In the genomic region with DNA sequence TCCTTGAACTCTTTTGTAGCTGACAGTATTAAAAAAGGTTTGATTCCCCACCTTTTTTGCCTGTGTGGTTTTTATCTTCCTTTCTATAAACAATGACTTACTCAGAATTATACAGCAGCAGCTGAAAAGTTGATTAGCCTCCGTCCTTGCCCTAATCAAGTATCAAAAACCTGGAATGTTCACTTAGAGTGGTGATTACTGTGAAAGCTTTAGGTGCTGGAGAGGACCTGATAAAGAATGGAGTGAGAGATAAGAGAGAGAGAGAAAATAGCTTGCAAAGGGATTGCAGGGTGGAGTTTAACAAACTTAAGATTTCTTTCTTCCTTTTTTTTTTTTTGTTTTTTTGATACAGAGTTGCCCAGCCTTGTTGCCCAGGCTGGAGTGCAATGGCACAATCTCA, we compare ENCODE assay signal across 1 cellular context.
TF ChIP-seq lines count a peak whose summit lies in the region.

No MANE protein-coding gene starts in this region.

TF ChIP-seq in K562, 482 proteins besides CTCF, POLR2A, EP300 and RAD21 (continued from another document and continues in another):
- TF ChIP-seq, protein P1, sequence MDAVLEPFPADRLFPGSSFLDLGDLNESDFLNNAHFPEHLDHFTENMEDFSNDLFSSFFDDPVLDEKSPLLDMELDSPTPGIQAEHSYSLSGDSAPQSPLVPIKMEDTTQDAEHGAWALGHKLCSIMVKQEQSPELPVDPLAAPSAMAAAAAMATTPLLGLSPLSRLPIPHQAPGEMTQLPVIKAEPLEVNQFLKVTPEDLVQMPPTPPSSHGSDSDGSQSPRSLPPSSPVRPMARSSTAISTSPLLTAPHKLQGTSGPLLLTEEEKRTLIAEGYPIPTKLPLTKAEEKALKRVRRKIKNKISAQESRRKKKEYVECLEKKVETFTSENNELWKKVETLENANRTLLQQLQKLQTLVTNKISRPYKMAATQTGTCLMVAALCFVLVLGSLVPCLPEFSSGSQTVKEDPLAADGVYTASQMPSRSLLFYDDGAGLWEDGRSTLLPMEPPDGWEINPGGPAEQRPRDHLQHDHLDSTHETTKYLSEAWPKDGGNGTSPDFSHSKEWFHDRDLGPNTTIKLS (IDR thresholded peaks at IDR 0.05; ENCODE audit: borderline replicate concordance, low read depth) = no peak
- TF ChIP-seq NUFIP1 (IDR thresholded peaks at IDR 0.05; ENCODE audit: partially characterized antibody) (no peak), POLR2AphosphoS2 (IDR thresholded peaks at IDR 0.05; ENCODE audit: low read length) (no peak), DMBX1 (CRISPR knock-in tag; IDR thresholded peaks at IDR 0.05; ENCODE audit: borderline replicate concordance) (peak; percentile 68; the same call in 1 of the 2 replicates), MEIS2 (IDR thresholded peaks at IDR 0.05; ENCODE audit: partially characterized antibody) (peak; percentile 45), NR2C1 (IDR thresholded peaks at IDR 0.05) (no peak), NR2C1 (tag; IDR thresholded peaks at IDR 0.05) (no peak), BCOR (IDR thresholded peaks at IDR 0.05) (peak; percentile 82), ZKSCAN8 (CRISPR knock-in tag; IDR thresholded peaks at IDR 0.05) (no peak), OTX1 (CRISPR knock-in tag; IDR thresholded peaks at IDR 0.05) (no peak), MAZ (CRISPR knock-in tag; conservative IDR thresholded peaks at IDR 0.05 in 1 of 2, IDR thresholded peaks at IDR 0.05 in 1 of 2) (no peak), NFATC3 (IDR thresholded peaks at IDR 0.05) (no peak), SNRNP70 (optimal IDR thresholded peaks at IDR 0.05; ENCODE audit: low read depth, low read length) (no peak), KDM1A (IDR thresholded peaks at IDR 0.05) (peak; percentile 93 to 95), HEY1 (CRISPR knock-in tag; IDR thresholded peaks at IDR 0.05; ENCODE audit: borderline replicate concordance) (no peak), MCM7 (IDR thresholded peaks at IDR 0.05) (no peak), ZNF76 (CRISPR knock-in tag; IDR thresholded peaks at IDR 0.05; ENCODE audit: borderline replicate concordance) (no peak), ARNT (IDR thresholded peaks at IDR 0.05) (no peak), GTF2F1 (IDR thresholded peaks at IDR 0.05; ENCODE audit: low read depth, low read length) (no peak), NCOR1 (IDR thresholded peaks at IDR 0.05) (peak; percentile 86), RBM22 (IDR thresholded peaks at IDR 0.05; ENCODE audit: low read depth, low read length, poor library complexity, severe bottlenecking) (no peak), POLR2AphosphoS5 (IDR thresholded peaks at IDR 0.05; ENCODE audit: control insufficient read depth, insufficient read depth, low read depth, low read length) (peak; percentile 83), SPI1 (IDR thresholded peaks at IDR 0.05; ENCODE audit: borderline replicate concordance, low read depth, low read length) (no peak), MCM2 (IDR thresholded peaks at IDR 0.05; ENCODE audit: low read depth) (no peak), ZC3H4 (CRISPR knock-in tag; IDR thresholded peaks at IDR 0.05; ENCODE audit: borderline replicate concordance) (no peak), GABPA (tag; conservative IDR thresholded peaks at IDR 0.05; ENCODE audit: low read depth) (no peak), HNRNPL (IDR thresholded peaks at IDR 0.05; ENCODE audit: low read depth, low read length) (no peak), TAF1 (IDR thresholded peaks at IDR 0.05; ENCODE audit: control insufficient read depth, extremely low read depth, insufficient read depth, low read length, severe bottlenecking) (no peak), ZFP1 (CRISPR knock-in tag; IDR thresholded peaks at IDR 0.05) (no peak), TAF9B (IDR thresholded peaks at IDR 0.05; ENCODE audit: partially characterized antibody) (no peak), SIN3A (IDR thresholded peaks at IDR 0.05; ENCODE audit: borderline replicate concordance in 2 of 2, control insufficient read depth in 1 of 2, low read depth in 2 of 2, low read length in 2 of 2) (no peak), KDM5B (IDR thresholded peaks at IDR 0.05; ENCODE audit: insufficient replicate concordance, low read depth, low read length) (no peak), RBM39 (optimal IDR thresholded peaks at IDR 0.05; ENCODE audit: low read depth, low read length) (no peak), HCFC1 (IDR thresholded peaks at IDR 0.05; ENCODE audit: low read depth, low read length) (no peak), TFAM (CRISPR knock-in tag; conservative IDR thresholded peaks at IDR 0.05) (no peak), SIN3B (IDR thresholded peaks at IDR 0.05; ENCODE audit: low read depth) (no peak), MCM5 (IDR thresholded peaks at IDR 0.05; ENCODE audit: low read depth) (no peak), CXXC5 (CRISPR knock-in tag; IDR thresholded peaks at IDR 0.05) (peak; percentile 66), HDAC3 (IDR thresholded peaks at IDR 0.05; ENCODE audit: borderline replicate concordance, partially characterized antibody) (peak; percentile 59), ZNF589 (CRISPR knock-in tag; IDR thresholded peaks at IDR 0.05; ENCODE audit: low read depth) (0 out of 2 replicates have a peak, but pooled peaks have one; percentile 36), SRSF7 (optimal IDR thresholded peaks at IDR 0.05; ENCODE audit: low read depth, low read length) (no peak), HDAC1 (IDR thresholded peaks at IDR 0.05) (peak in 1 of 2 experiments; percentile 84; a peak in 2 of 4 replicates), KHSRP (IDR thresholded peaks at IDR 0.05) (0 out of 2 replicates have a peak, but pooled peaks have one; percentile 37), MTA1 (IDR thresholded peaks at IDR 0.05; ENCODE audit: borderline replicate concordance) (no peak), SMARCC2 (IDR thresholded peaks at IDR 0.05; ENCODE audit: low read depth) (peak; percentile 56; the same call in 1 of the 2 replicates), FOXA1 (IDR thresholded peaks at IDR 0.05; ENCODE audit: borderline replicate concordance) (no peak), NBN (IDR thresholded peaks at IDR 0.05; ENCODE audit: low read depth) (peak; percentile 35; the same call in 1 of the 2 replicates)
- TF ChIP-seq, protein P2, sequence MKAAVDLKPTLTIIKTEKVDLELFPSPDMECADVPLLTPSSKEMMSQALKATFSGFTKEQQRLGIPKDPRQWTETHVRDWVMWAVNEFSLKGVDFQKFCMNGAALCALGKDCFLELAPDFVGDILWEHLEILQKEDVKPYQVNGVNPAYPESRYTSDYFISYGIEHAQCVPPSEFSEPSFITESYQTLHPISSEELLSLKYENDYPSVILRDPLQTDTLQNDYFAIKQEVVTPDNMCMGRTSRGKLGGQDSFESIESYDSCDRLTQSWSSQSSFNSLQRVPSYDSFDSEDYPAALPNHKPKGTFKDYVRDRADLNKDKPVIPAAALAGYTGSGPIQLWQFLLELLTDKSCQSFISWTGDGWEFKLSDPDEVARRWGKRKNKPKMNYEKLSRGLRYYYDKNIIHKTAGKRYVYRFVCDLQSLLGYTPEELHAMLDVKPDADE (conservative IDR thresholded peaks at IDR 0.05; ENCODE audit: control insufficient read depth, low read depth, low read length) = no peak
- TF ChIP-seq, protein P3, sequence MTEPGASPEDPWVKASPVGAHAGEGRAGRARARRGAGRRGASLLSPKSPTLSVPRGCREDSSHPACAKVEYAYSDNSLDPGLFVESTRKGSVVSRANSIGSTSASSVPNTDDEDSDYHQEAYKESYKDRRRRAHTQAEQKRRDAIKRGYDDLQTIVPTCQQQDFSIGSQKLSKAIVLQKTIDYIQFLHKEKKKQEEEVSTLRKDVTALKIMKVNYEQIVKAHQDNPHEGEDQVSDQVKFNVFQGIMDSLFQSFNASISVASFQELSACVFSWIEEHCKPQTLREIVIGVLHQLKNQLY (CRISPR knock-in tag; conservative IDR thresholded peaks at IDR 0.05) = no peak
- TF ChIP-seq, protein P4, sequence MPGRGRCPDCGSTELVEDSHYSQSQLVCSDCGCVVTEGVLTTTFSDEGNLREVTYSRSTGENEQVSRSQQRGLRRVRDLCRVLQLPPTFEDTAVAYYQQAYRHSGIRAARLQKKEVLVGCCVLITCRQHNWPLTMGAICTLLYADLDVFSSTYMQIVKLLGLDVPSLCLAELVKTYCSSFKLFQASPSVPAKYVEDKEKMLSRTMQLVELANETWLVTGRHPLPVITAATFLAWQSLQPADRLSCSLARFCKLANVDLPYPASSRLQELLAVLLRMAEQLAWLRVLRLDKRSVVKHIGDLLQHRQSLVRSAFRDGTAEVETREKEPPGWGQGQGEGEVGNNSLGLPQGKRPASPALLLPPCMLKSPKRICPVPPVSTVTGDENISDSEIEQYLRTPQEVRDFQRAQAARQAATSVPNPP (IDR thresholded peaks at IDR 0.05; ENCODE audit: borderline replicate concordance, insufficient read depth, insufficient read length) = no peak
- TF ChIP-seq, protein P5, sequence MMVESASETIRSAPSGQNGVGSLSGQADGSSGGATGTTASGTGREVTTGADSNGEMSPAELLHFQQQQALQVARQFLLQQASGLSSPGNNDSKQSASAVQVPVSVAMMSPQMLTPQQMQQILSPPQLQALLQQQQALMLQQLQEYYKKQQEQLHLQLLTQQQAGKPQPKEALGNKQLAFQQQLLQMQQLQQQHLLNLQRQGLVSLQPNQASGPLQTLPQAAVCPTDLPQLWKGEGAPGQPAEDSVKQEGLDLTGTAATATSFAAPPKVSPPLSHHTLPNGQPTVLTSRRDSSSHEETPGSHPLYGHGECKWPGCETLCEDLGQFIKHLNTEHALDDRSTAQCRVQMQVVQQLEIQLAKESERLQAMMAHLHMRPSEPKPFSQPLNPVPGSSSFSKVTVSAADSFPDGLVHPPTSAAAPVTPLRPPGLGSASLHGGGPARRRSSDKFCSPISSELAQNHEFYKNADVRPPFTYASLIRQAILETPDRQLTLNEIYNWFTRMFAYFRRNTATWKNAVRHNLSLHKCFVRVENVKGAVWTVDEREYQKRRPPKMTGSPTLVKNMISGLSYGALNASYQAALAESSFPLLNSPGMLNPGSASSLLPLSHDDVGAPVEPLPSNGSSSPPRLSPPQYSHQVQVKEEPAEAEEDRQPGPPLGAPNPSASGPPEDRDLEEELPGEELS (CRISPR knock-in tag; IDR thresholded peaks at IDR 0.05; ENCODE audit: borderline replicate concordance) = no peak
- TF ChIP-seq, protein P6, sequence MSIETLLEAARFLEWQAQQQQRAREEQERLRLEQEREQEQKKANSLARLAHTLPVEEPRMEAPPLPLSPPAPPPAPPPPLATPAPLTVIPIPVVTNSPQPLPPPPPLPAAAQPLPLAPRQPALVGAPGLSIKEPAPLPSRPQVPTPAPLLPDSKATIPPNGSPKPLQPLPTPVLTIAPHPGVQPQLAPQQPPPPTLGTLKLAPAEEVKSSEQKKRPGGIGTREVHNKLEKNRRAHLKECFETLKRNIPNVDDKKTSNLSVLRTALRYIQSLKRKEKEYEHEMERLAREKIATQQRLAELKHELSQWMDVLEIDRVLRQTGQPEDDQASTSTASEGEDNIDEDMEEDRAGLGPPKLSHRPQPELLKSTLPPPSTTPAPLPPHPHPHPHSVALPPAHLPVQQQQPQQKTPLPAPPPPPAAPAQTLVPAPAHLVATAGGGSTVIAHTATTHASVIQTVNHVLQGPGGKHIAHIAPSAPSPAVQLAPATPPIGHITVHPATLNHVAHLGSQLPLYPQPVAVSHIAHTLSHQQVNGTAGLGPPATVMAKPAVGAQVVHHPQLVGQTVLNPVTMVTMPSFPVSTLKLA (conservative IDR thresholded peaks at IDR 0.05) = 0 out of 4 replicates have a peak, but pooled peaks of 1 of the 2 experiments have one; percentile 22
- TF ChIP-seq, protein P7, sequence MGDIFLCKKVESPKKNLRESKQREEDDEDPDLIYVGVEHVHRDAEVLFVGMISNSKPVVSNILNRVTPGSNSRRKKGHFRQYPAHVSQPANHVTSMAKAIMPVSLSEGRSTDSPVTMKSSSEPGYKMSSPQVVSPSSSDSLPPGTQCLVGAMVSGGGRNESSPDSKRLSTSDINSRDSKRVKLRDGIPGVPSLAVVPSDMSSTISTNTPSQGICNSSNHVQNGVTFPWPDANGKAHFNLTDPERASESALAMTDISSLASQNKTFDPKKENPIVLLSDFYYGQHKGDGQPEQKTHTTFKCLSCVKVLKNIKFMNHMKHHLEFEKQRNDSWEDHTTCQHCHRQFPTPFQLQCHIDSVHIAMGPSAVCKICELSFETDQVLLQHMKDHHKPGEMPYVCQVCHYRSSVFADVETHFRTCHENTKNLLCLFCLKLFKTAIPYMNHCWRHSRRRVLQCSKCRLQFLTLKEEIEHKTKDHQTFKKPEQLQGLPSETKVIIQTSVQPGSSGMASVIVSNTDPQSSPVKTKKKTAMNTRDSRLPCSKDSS (IDR thresholded peaks at IDR 0.05; ENCODE audit: low read depth, partially characterized antibody) = no peak
- TF ChIP-seq, protein P8, sequence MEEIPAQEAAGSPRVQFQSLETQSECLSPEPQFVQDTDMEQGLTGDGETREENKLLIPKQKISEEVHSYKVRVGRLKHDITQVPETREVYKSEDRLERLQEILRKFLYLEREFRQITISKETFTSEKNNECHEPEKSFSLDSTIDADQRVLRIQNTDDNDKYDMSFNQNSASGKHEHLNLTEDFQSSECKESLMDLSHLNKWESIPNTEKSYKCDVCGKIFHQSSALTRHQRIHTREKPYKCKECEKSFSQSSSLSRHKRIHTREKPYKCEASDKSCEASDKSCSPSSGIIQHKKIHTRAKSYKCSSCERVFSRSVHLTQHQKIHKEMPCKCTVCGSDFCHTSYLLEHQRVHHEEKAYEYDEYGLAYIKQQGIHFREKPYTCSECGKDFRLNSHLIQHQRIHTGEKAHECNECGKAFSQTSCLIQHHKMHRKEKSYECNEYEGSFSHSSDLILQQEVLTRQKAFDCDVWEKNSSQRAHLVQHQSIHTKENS (CRISPR knock-in tag; IDR thresholded peaks at IDR 0.05) = no peak
- TF ChIP-seq, protein P9, sequence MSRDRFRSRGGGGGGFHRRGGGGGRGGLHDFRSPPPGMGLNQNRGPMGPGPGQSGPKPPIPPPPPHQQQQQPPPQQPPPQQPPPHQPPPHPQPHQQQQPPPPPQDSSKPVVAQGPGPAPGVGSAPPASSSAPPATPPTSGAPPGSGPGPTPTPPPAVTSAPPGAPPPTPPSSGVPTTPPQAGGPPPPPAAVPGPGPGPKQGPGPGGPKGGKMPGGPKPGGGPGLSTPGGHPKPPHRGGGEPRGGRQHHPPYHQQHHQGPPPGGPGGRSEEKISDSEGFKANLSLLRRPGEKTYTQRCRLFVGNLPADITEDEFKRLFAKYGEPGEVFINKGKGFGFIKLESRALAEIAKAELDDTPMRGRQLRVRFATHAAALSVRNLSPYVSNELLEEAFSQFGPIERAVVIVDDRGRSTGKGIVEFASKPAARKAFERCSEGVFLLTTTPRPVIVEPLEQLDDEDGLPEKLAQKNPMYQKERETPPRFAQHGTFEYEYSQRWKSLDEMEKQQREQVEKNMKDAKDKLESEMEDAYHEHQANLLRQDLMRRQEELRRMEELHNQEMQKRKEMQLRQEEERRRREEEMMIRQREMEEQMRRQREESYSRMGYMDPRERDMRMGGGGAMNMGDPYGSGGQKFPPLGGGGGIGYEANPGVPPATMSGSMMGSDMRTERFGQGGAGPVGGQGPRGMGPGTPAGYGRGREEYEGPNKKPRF (IDR thresholded peaks at IDR 0.05; ENCODE audit: low read depth, low read length) = no peak
